In genomic region chr7:102294589-102294988, GRCh38 we compare ENCODE assay signal across 20 cellular contexts. TPM values are rescaled to one million over a fixed set of nuclear protein-coding genes. Genes with fewer than 3 reads are reported as not detected.
DNase-seq lines count a peak whose midpoint lies in the region; ATAC-seq, FAIRE-seq and TF ChIP-seq lines count a peak whose summit lies in the region.
"Had no signal": no experiment of that assay in that cellular context is flagged by ENCODE, and none has a peak within 500 bp of the region (broad histone marks: within the 10 kb centered on the region; RNA-seq: fewer than 3 reads in every experiment).

No MANE protein-coding gene starts in this region.

- no peaks in the 10 kb centered on the region for H3K79me1 ChIP-seq in IMR-90 (ENCODE audit: low read depth in 1 of 2, low read length in 2 of 2)

- H3K9me1 ChIP-seq in IMR-90 (ENCODE audit: insufficient read depth, low read length): no peaks in the 10 kb centered on the region

- no peak overlapping the region for H2AK5ac ChIP-seq in IMR-90 (ENCODE audit: low read depth, low read length)

- peaks cover 7% of the 10 kb centered on the region for H3K36me3 Mint-ChIP-seq in memory B cell
- peaks cover 11 to 31% of the 10 kb centered on the region in 2 donors for H3K36me3 Mint-ChIP-seq in stimulated activated naive B cell treated with anti-CD40 and anti-IgM and Interleukin-4, amounts not matched to agents 10 μg/mL and 1 μg/mL and 100 μg/mL, for 72 hours
- H3K36me3 Mint-ChIP-seq: T-cell had no signal

- H4K91ac ChIP-seq in IMR-90 (ENCODE audit: insufficient read depth, low read depth, low read length): no peak overlapping the region

- peak overlapping the region; percentile 51 for H3K4me3 Mint-ChIP-seq in memory B cell
- peak overlapping the region in 1 of 2 donors; percentile 61 for H3K4me3 Mint-ChIP-seq in stimulated activated naive B cell treated with anti-CD40 and anti-IgM and Interleukin-4, amounts not matched to agents 10 μg/mL and 1 μg/mL and 100 μg/mL, for 72 hours
- H3K4me3 Mint-ChIP-seq: CD4-positive, alpha-beta T cell; T-cell had no signal

- TF ChIP-seq RAD21 in IMR-90 (IDR thresholded peaks at IDR 0.05; ENCODE audit: low read length): no peak

- H3K36me3 ChIP-seq in IMR-90 (ENCODE audit: control insufficient read depth, insufficient read depth, low read length) (no peaks in the 10 kb centered on the region), RWPE2 (ENCODE audit: low read depth) (no peaks in the 10 kb centered on the region)

- no peak overlapping the region for H2BK120ac ChIP-seq in IMR-90 (ENCODE audit: low read depth, low read length)

- no peak overlapping the region for H2BK20ac ChIP-seq in IMR-90 (ENCODE audit: low read depth, low read length)

- no peak overlapping the region for H3K9ac ChIP-seq in IMR-90 (ENCODE audit: low read depth, low read length)
- H3K9ac ChIP-seq: SK-N-SH had no signal

- FAIRE-seq in RCC 7860 (lab: Jason Lieb, UNC): no peak

- H3K27me3 ChIP-seq in IMR-90 (ENCODE audit: control insufficient read depth, insufficient read depth, low read length): peaks cover 4% of the 10 kb centered on the region; the same call in 1 of the 2 replicates
- H3K27me3 ChIP-seq in RWPE2 (ENCODE audit: insufficient read depth, poor library complexity, severe bottlenecking): no peaks in the 10 kb centered on the region

- TF ChIP-seq CTCF in IMR-90 (conservative IDR thresholded peaks at IDR 0.05; ENCODE audit: low read depth, low read length): no peak
- no peak for TF ChIP-seq CTCF in RWPE2 (IDR thresholded peaks at IDR 0.05; ENCODE audit: poor library complexity, severe bottlenecking)
- no peak for TF ChIP-seq CTCF in foreskin fibroblast (IDR thresholded peaks at IDR 0.05; ENCODE audit: low read depth, low read length)

- POLR2A ChIA-PET in IMR-90 (lab: Charles Lee; ENCODE audit: unreplicated experiment): no interaction called here

- no peaks in the 10 kb centered on the region for H3K9me3 Mint-ChIP-seq in memory B cell
- no peaks in the 10 kb centered on the region for H3K9me3 Mint-ChIP-seq in stimulated activated naive B cell treated with anti-CD40 and anti-IgM and Interleukin-4, amounts not matched to agents 10 μg/mL and 1 μg/mL and 100 μg/mL, for 72 hours
- H3K9me3 Mint-ChIP-seq: CD4-positive, alpha-beta T cell; T-cell had no signal

- H3K14ac ChIP-seq in IMR-90 (replicated peaks; ENCODE audit: low read depth, low read length): no peak overlapping the region

- peak overlapping the region; percentile 61 for H2AK9ac ChIP-seq in IMR-90 (replicated peaks; ENCODE audit: low read depth, low read length, poor library complexity)

- intact Hi-C loops in IMR-90 (cut with micrococcal nuclease) (no loop called here), cardiac septum (cut with DNase I) (no loop called here)

- H3K27ac ChIP-seq in IMR-90 (ENCODE audit: insufficient read depth, low read length) (no peak overlapping the region), RWPE2 (ENCODE audit: poor library complexity, severe bottlenecking) (no peak overlapping the region)

- TF ChIP-seq POLR2A in IMR-90 (IDR thresholded peaks at IDR 0.05; ENCODE audit: low read depth, low read length): no peak

- no CpG with 5 or more reads among the region's 3 CpGs for whole genome bisulfite sequencing in IMR-90 (ENCODE audit: extremely low coverage in 2 of 2, insufficient read length in 1 of 2), 2 experiments

- no peak overlapping the region for H3K23ac ChIP-seq in IMR-90 (ENCODE audit: low read depth, low read length)

- no peak overlapping the region for H2BK15ac ChIP-seq in IMR-90 (ENCODE audit: low read depth, low read length)

- H3K4me3 ChIP-seq in IMR-90 (ENCODE audit: insufficient read depth, low read depth, low read length) (no peak overlapping the region), RWPE2 (ENCODE audit: severe bottlenecking) (no peak overlapping the region), foreskin fibroblast (ENCODE audit: low read depth in 1 of 2, low read length in 2 of 2) (no peak overlapping the region)

- BruUV-seq in IMR-90 (replicated peaks; lab: Mats Ljungman, UMichigan): no TSS peak

- H3K4ac ChIP-seq in IMR-90 (ENCODE audit: low read depth, low read length): no peak overlapping the region

- no peak overlapping the region for H4K5ac ChIP-seq in IMR-90 (ENCODE audit: low read depth, low read length)

- no peak overlapping the region for H2BK5ac ChIP-seq in IMR-90 (ENCODE audit: low read depth, low read length, poor library complexity, severe bottlenecking)

- H3K4me1 Mint-ChIP-seq in memory B cell: peaks cover 54% of the 10 kb centered on the region
- peaks cover 54 to 80% of the 10 kb centered on the region in 2 donors for H3K4me1 Mint-ChIP-seq in stimulated activated naive B cell treated with anti-CD40 and anti-IgM and Interleukin-4, amounts not matched to agents 10 μg/mL and 1 μg/mL and 100 μg/mL, for 72 hours

- dilution Hi-C loops in IMR-90 (cut with HindIII; ENCODE audit: low sequenced_read_pairs, unreplicated experiment): no loop called here

- ATAC-seq in IMR-90 (ENCODE audit: low read depth): no peak
- ATAC-seq in RWPE2 (ENCODE audit: low read depth): 0 out of 3 replicates have a peak, but pooled peaks have one; percentile 17
- ATAC-seq in memory B cell (ENCODE audit: low read depth): no peak
- ATAC-seq in stimulated activated naive B cell treated with anti-CD40 and anti-IgM and Interleukin-4, amounts not matched to agents 10 μg/mL and 1 μg/mL and 100 μg/mL, for 72 hours (replicated peaks): no peak
- ATAC-seq: T-cell had no signal

- no peak overlapping the region for H2AFZ ChIP-seq in IMR-90 (replicated peaks; ENCODE audit: low read length, poor library complexity)

- H3K27me3 Mint-ChIP-seq in memory B cell: no peaks in the 10 kb centered on the region
- no peaks in the 10 kb centered on the region for H3K27me3 Mint-ChIP-seq in stimulated activated naive B cell treated with anti-CD40 and anti-IgM and Interleukin-4, amounts not matched to agents 10 μg/mL and 1 μg/mL and 100 μg/mL, for 72 hours

- H3K9me3 ChIP-seq in IMR-90 (ENCODE audit: control insufficient read depth, insufficient read depth, low read length) (no peaks in the 10 kb centered on the region), RWPE2 (ENCODE audit: severe bottlenecking) (no peaks in the 10 kb centered on the region)
- H3K9me3 ChIP-seq: SK-N-SH had no signal

- no peak overlapping the region for H4K8ac ChIP-seq in IMR-90 (ENCODE audit: low read depth in 2 of 2, low read length in 2 of 2)

- in situ Hi-C loops in IMR-90 (cut with MboI; ENCODE audit: low sequenced_read_pairs): no loop called here

- H3K27ac Mint-ChIP-seq in memory B cell: peak overlapping the region; percentile 92
- peak overlapping the region; percentile 88 for H3K27ac Mint-ChIP-seq in stimulated activated naive B cell treated with anti-CD40 and anti-IgM and Interleukin-4, amounts not matched to agents 10 μg/mL and 1 μg/mL and 100 μg/mL, for 72 hours
- H3K27ac Mint-ChIP-seq: CD4-positive, alpha-beta T cell; T-cell had no signal

- H3K4me2 ChIP-seq in IMR-90 (ENCODE audit: low read depth, low read length): no peak overlapping the region
- H3K4me2 ChIP-seq: SK-N-SH had no signal

- CTCF ChIA-PET in IMR-90 (lab: Yijun Ruan, JAX): no interaction called here

- H3K4me1 ChIP-seq in IMR-90 (ENCODE audit: control insufficient read depth, insufficient read depth, low read length) (no peaks in the 10 kb centered on the region), RWPE2 (ENCODE audit: insufficient read depth, poor library complexity, severe bottlenecking) (no peaks in the 10 kb centered on the region)

- no peak overlapping the region for H3K56ac ChIP-seq in IMR-90 (ENCODE audit: extremely low read depth, insufficient read depth, low read length)

- DNase-seq in IMR-90 (no peak), RWPE2 (ENCODE audit: low spot score) (peak; percentile 42), memory B cell (ENCODE audit: low spot score in 2 of 2) (no peak), cardiac septum (ENCODE audit: low spot score) (no peak), foreskin fibroblast (no peak), RCC 7860 (ENCODE audit: low spot score) (no peak)
- no peak for DNase-seq in stimulated activated naive B cell treated with anti-CD40 and anti-IgM and Interleukin-4, amounts not matched to agents 10 μg/mL and 1 μg/mL and 100 μg/mL, for 72 hours
- DNase-seq: ACHN; CD4-positive, alpha-beta T cell; GOT3; KG1; NCI-H1048; NCI-H1436 treated with DMSO at 0.1 percent for 48 hours; NCI-H2029; NCI-H2171; NCI-H446; NCI-H69; SHP77 treated with DMSO at 0.1 percent for 48 hours; SK-N-SH; T-cell had no signal

- H3K18ac ChIP-seq in IMR-90 (ENCODE audit: low read depth, low read length): no peak overlapping the region

- peaks cover 2% of the 10 kb centered on the region; the same call in 1 of the 2 replicates for H4K20me1 ChIP-seq in IMR-90 (ENCODE audit: insufficient read depth, low read length)

TF ChIP-seq in IMR-90, 13 proteins besides CTCF, POLR2A, EP300 and RAD21:
- no peak for TF ChIP-seq SMC3 (IDR thresholded peaks at IDR 0.05; ENCODE audit: low read depth, low read length)

RNA-seq across cellular contexts. Expression of gene SH2B2, which starts 7.9 kb away (rescaled TPM):
- total RNA-seq in IMR-90 (2012; rRNA removed) (0.36 and 0.56 TPM in 2 replicates), cardiac septum (3.1 TPM)
- 0.99 and 1.7 TPM in 2 replicates for polyA plus RNA-seq in IMR-90 (2012; rRNA removed)
- polyA plus RNA-seq in IMR-90 (2012; cell fraction: cytosol; rRNA removed): 1.2 and 4.4 TPM in 2 replicates
- 2.8 and 9.6 TPM in 2 replicates for polyA plus RNA-seq in IMR-90 (2012; cell fraction: nucleus; rRNA removed; ENCODE audit: low replicate concordance)
